In genomic region chr18:2687390-2688001, GRCh38 we compare ENCODE assay signal across 13 cellular contexts. TPM values are rescaled to one million over a fixed set of nuclear protein-coding genes. Genes with fewer than 3 reads are reported as not detected.
DNase-seq lines count a peak whose midpoint lies in the region; ATAC-seq and TF ChIP-seq lines count a peak whose summit lies in the region.
"Had no signal": no experiment of that assay in that cellular context is flagged by ENCODE, and none has a peak within 500 bp of the region (broad histone marks: within the 10 kb centered on the region; RNA-seq: fewer than 3 reads in every experiment).

No MANE protein-coding gene starts in this region.

- H3K4me3 ChIP-seq in Caco-2 (ENCODE audit: low read depth, low read length), result no peak overlapping the region
- H3K4me3 ChIP-seq: HAP-1 had no signal

- peaks cover 76% of the 10 kb centered on the region for H3K4me1 Mint-ChIP-seq in activated naive CD4-positive, alpha-beta T cell treated with anti-CD3 and anti-CD28 coated beads, Interleukin-2, amount 50 U/mL, for 24 hours
- peaks cover 69% of the 10 kb centered on the region for H3K4me1 Mint-ChIP-seq in activated CD4-positive, alpha-beta memory T cell treated with anti-CD3 and anti-CD28 coated beads for 36 hours (ENCODE audit: low read depth)
- H3K4me1 Mint-ChIP-seq in Caco-2 (ENCODE audit: low read depth, unreplicated experiment), result peaks cover 18% of the 10 kb centered on the region
- H3K4me1 Mint-ChIP-seq: nephron progenitor cell had no signal

- no peaks in the 10 kb centered on the region for H3K27me3 ChIP-seq in Caco-2 (replicated peaks; ENCODE audit: control insufficient read depth, insufficient read depth, low read length)

- 0 out of 2 replicates have a peak, but pooled peaks cover 2% of the 10 kb centered on the region for H3K36me3 ChIP-seq in Caco-2 (ENCODE audit: control insufficient read depth, insufficient read depth, low read length)

- BruUV-seq in Caco-2 (replicated peaks; lab: Mats Ljungman, UMichigan), result no TSS peak

- no peak for DNase-seq in activated naive CD4-positive, alpha-beta T cell treated with anti-CD3 and anti-CD28 coated beads, Interleukin-2, amount 50 U/mL, for 16 hours
- DNase-seq in activated CD4-positive, alpha-beta memory T cell treated with anti-CD3 and anti-CD28 coated beads for 36 hours, result no peak
- DNase-seq in Caco-2, result no peak
- DNase-seq in AML-193 (lab: John Stamatoyannopoulos, UW), result no peak
- no peak for DNase-seq in SK-N-DZ (ENCODE audit: low spot score)
- DNase-seq: activated CD4-positive, alpha-beta T cell treated with anti-CD3 and anti-CD28 coated beads for 4 hours; NCI-H2107; nephron progenitor cell; stimulated activated naive CD4-positive, alpha-beta T cell had no signal

- H3K9me3 ChIP-seq in Caco-2, result peaks cover 6% of the 10 kb centered on the region

- CTCF ChIA-PET in activated CD4-positive, alpha-beta memory T cell treated with anti-CD3 and anti-CD28 coated beads for 36 hours (lab: Charles Lee), result interaction anchor here (0.7 to 0.8 kb wide), 2 partner anchors 11 to 298 kb away, joined by 3 read pairs; no protein-coding TSS in a partner anchor
- CTCF ChIA-PET in Caco-2 (lab: Charles Lee), result no interaction called here

- POLR2A ChIA-PET in activated CD4-positive, alpha-beta memory T cell treated with anti-CD3 and anti-CD28 coated beads for 36 hours (lab: Charles Lee), result interaction anchor here (0.6 kb wide), 1 partner anchor 285 kb away, joined by 3 read pairs; no protein-coding TSS in a partner anchor
- POLR2A ChIA-PET in Caco-2 (lab: Charles Lee), result no interaction called here

- H3K27ac Mint-ChIP-seq in activated naive CD4-positive, alpha-beta T cell treated with anti-CD3 and anti-CD28 coated beads, Interleukin-2, amount 50 U/mL, for 24 hours, result peak overlapping the region; percentile 96
- peak overlapping the region; percentile 66 for H3K27ac Mint-ChIP-seq in activated CD4-positive, alpha-beta memory T cell treated with anti-CD3 and anti-CD28 coated beads for 36 hours
- H3K27ac Mint-ChIP-seq in Caco-2 (ENCODE audit: unreplicated experiment), result no peak overlapping the region
- H3K27ac Mint-ChIP-seq: nephron progenitor cell had no signal

- peaks cover 5% of the 10 kb centered on the region for H3K9me3 Mint-ChIP-seq in activated naive CD4-positive, alpha-beta T cell treated with anti-CD3 and anti-CD28 coated beads, Interleukin-2, amount 50 U/mL, for 24 hours
- peaks cover 16% of the 10 kb centered on the region for H3K9me3 Mint-ChIP-seq in activated CD4-positive, alpha-beta memory T cell treated with anti-CD3 and anti-CD28 coated beads for 36 hours
- H3K9me3 Mint-ChIP-seq in Caco-2 (ENCODE audit: unreplicated experiment), result peaks cover 23% of the 10 kb centered on the region

- H3K4me3 Mint-ChIP-seq in activated naive CD4-positive, alpha-beta T cell treated with anti-CD3 and anti-CD28 coated beads, Interleukin-2, amount 50 U/mL, for 24 hours, result peak overlapping the region; percentile 31
- H3K4me3 Mint-ChIP-seq in activated CD4-positive, alpha-beta memory T cell treated with anti-CD3 and anti-CD28 coated beads for 36 hours, result peak overlapping the region; percentile 7
- H3K4me3 Mint-ChIP-seq in Caco-2 (ENCODE audit: unreplicated experiment), result no peak overlapping the region
- H3K4me3 Mint-ChIP-seq: nephron progenitor cell had no signal

- H3K27me3 Mint-ChIP-seq in activated naive CD4-positive, alpha-beta T cell treated with anti-CD3 and anti-CD28 coated beads, Interleukin-2, amount 50 U/mL, for 24 hours, result no peaks in the 10 kb centered on the region
- no peaks in the 10 kb centered on the region for H3K27me3 Mint-ChIP-seq in activated CD4-positive, alpha-beta memory T cell treated with anti-CD3 and anti-CD28 coated beads for 36 hours
- H3K27me3 Mint-ChIP-seq in Caco-2 (ENCODE audit: insufficient read depth, unreplicated experiment), result no peaks in the 10 kb centered on the region

- peaks cover 50% of the 10 kb centered on the region for H3K36me3 Mint-ChIP-seq in activated naive CD4-positive, alpha-beta T cell treated with anti-CD3 and anti-CD28 coated beads, Interleukin-2, amount 50 U/mL, for 24 hours
- H3K36me3 Mint-ChIP-seq in activated CD4-positive, alpha-beta memory T cell treated with anti-CD3 and anti-CD28 coated beads for 36 hours, result peaks cover 62% of the 10 kb centered on the region
- H3K36me3 Mint-ChIP-seq in Caco-2 (ENCODE audit: insufficient read depth, unreplicated experiment), result peaks cover 65% of the 10 kb centered on the region

- TF ChIP-seq CTCF in Caco-2 (IDR thresholded peaks at IDR 0.05; ENCODE audit: insufficient read depth in 1 of 2, low read depth in 1 of 2, low read length in 1 of 2, severe bottlenecking in 1 of 2, unreplicated experiment in 1 of 2), result no peak

- H3K4me1 ChIP-seq in Caco-2, result no peaks in the 10 kb centered on the region

- ATAC-seq in HG02678 (IDR thresholded peaks at IDR 0.05; ENCODE audit: unreplicated experiment) (peak; percentile 78), GM21737 (IDR thresholded peaks at IDR 0.05; ENCODE audit: unreplicated experiment) (no peak)

- intact Hi-C loops in activated CD4-positive, alpha-beta memory T cell treated with anti-CD3 and anti-CD28 coated beads for 36 hours (cut with micrococcal nuclease), result loop anchor here (10.0 kb wide), 1 partner anchor 113 kb away; the partner anchor contains the start of genes METTL4 and NDC80
- intact Hi-C loops in Caco-2 (cut with micrococcal nuclease; ENCODE audit: unreplicated experiment), result no loop called here

RNA-seq across cellular contexts. Expression of gene SMCHD1, which starts 32.0 kb away (rescaled TPM):
- total RNA-seq in activated CD4-positive, alpha-beta memory T cell treated with anti-CD3 and anti-CD28 coated beads for 36 hours, result 10 to 100 TPM; 86.0 to 94.5 TPM
- 56.6 and 57.4 TPM in 2 replicates for total RNA-seq in Caco-2 (2022)
- polyA plus RNA-seq in SK-N-DZ (2014; cell fraction: cytosol; rRNA removed), result 28.2 and 30.5 TPM in 2 replicates
- 44.4 and 49.7 TPM in 2 replicates for polyA plus RNA-seq in SK-N-DZ (2014; cell fraction: nucleus; rRNA removed)
